Comparison of ENCODE assay signal across 6 cellular contexts in the genomic region with DNA sequence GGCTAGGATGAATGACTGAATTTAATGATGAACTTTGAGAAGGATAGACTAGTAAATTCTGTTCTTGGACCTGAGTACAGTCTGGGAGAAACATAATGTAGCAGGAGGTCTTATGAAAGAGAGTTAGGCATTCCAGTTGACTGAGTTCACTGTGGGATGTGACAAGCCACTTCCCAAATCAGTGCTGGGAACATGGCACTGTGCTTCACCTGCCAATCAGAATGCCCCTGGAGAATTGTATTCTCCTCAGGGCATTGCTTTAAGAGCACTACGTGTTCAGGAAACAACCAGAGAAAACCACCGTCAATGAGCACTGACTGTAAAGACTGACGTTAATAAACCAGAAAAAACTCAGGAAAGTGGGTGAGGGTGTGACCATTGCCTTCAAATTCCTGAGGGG. TPM values are rescaled to one million over a fixed set of nuclear protein-coding genes. Genes with fewer than 3 reads are reported as not detected.
DNase-seq lines count a peak whose midpoint lies in the region; ATAC-seq lines count a peak whose summit lies in the region.

No MANE protein-coding gene starts in this region.

- no peaks in the 10 kb centered on the region for H3K9me3 Mint-ChIP-seq in stimulated activated naive CD8-positive, alpha-beta T cell treated with anti-CD3 and anti-CD28 coated beads, Interleukin-15, Interleukin-2, amounts not matched to agents 100 ng/mL and 50 ng/mL, for 24 hours

- ATAC-seq in stimulated activated naive CD8-positive, alpha-beta T cell treated with anti-CD3 and anti-CD28 coated beads, Interleukin-15, Interleukin-2, amounts not matched to agents 100 U/mL and 50 U/mL, for 24 hours: no peak
- peak; percentile 2 for ATAC-seq in Right ventricle myocardium inferior

- no peak for DNase-seq in stimulated activated naive CD8-positive, alpha-beta T cell treated with anti-CD3 and anti-CD28 coated beads, Interleukin-15, Interleukin-2, amounts not matched to agents 100 U/mL and 50 U/mL, for 24 hours
- DNase-seq in Right ventricle myocardium inferior (ENCODE audit: missing footprints) (no peak), NCI-H2196 treated with DMSO at 0.1 percent for 48 hours (lab: John Stamatoyannopoulos, UW; ENCODE audit: unreplicated experiment) (no peak), HK-2 (ENCODE audit: unreplicated experiment) (no peak), NK-92 (lab: John Stamatoyannopoulos, UW; ENCODE audit: unreplicated experiment) (no peak)

- peak overlapping the region; percentile 87 for H3K4me3 Mint-ChIP-seq in stimulated activated naive CD8-positive, alpha-beta T cell treated with anti-CD3 and anti-CD28 coated beads, Interleukin-15, Interleukin-2, amounts not matched to agents 100 ng/mL and 50 ng/mL, for 24 hours

- H3K4me1 Mint-ChIP-seq in stimulated activated naive CD8-positive, alpha-beta T cell treated with anti-CD3 and anti-CD28 coated beads, Interleukin-15, Interleukin-2, amounts not matched to agents 100 ng/mL and 50 ng/mL, for 24 hours (ENCODE audit: low read depth): peaks cover 70% of the 10 kb centered on the region

- peak overlapping the region; percentile 81 for H3K27ac Mint-ChIP-seq in stimulated activated naive CD8-positive, alpha-beta T cell treated with anti-CD3 and anti-CD28 coated beads, Interleukin-15, Interleukin-2, amounts not matched to agents 100 ng/mL and 50 ng/mL, for 24 hours

- peaks cover 4% of the 10 kb centered on the region for H3K27me3 Mint-ChIP-seq in stimulated activated naive CD8-positive, alpha-beta T cell treated with anti-CD3 and anti-CD28 coated beads, Interleukin-15, Interleukin-2, amounts not matched to agents 100 ng/mL and 50 ng/mL, for 24 hours

- peaks cover 43% of the 10 kb centered on the region for H3K36me3 Mint-ChIP-seq in stimulated activated naive CD8-positive, alpha-beta T cell treated with anti-CD3 and anti-CD28 coated beads, Interleukin-15, Interleukin-2, amounts not matched to agents 100 ng/mL and 50 ng/mL, for 24 hours (ENCODE audit: low read depth)

- intact Hi-C loops in Right ventricle myocardium inferior (cut with DNase I): loop anchor here (2.0 to 5.0 kb wide), 3 partner anchors 55 to 168 kb away; partner anchors contain the start of genes FAM221B, TESK1 and TMEM8B

RNA-seq across cellular contexts. Expression of gene CCDC107, which starts 1.2 kb away (rescaled TPM):
- 58.6 TPM for total RNA-seq in Right ventricle myocardium inferior

RNA-seq across cellular contexts. Expression of gene RMRP, which starts 1.5 kb away (rescaled TPM):
- 15,747 TPM for total RNA-seq in Right ventricle myocardium inferior

RNA-seq across cellular contexts. Expression of gene ARHGEF39, which starts 5.7 kb away (rescaled TPM):
- total RNA-seq in Right ventricle myocardium inferior: 0.22 TPM

RNA-seq across cellular contexts. Expression of gene SIT1, which starts 8.6 kb away (rescaled TPM):
- total RNA-seq in Right ventricle myocardium inferior: not detected

RNA-seq across cellular contexts. Expression of gene CA9, which starts 14.4 kb away (rescaled TPM):
- total RNA-seq in Right ventricle myocardium inferior: 0.30 TPM
